1 cellular context compared by ENCODE assay signal in the genomic region with DNA sequence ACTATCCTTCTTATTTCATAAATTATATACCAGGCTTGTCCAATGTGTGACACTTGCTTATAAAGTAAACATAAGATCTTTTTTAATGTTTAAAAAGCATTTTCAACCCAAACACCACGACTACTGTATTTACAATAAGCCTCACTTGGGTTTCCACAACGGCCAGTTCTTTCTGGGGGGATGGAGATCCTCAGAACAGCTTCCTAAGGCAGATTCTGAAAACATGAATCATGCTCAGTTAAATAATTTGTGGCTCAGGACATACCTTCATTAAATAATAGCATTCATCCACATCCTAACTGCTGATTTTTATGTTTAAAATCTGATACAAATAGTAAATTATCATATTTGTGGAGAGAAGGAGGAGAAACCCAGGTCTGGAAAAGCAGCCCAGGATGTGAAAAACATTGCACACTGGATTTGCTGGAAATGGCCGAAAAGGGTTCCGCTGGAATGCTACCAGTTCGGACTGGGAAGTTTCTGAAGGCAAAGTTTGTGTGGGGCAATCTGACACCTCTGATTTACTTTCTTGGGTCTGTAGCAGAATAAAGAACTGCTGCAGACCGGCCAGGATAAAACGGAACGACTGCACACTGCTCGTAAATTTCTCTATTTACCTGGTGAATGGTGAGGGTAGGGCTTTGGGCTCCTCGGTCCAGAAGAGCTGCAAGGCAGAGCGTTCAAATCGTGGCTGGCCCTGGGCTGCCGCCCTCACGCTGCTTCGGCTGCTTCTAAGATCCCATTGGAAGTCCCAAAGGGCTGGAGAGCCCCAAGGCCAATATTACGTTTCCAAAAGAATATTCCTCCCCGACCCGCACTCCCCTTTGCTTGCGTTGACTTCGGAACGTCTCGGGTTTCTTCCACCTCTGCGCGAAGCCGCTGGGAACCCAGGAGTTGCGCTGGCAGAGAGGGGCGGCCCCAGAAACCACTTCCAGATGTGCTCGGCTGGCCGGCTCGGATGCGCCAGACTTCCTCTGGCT.
TF ChIP-seq lines count a peak whose summit lies in the region.

A gene with protein sequence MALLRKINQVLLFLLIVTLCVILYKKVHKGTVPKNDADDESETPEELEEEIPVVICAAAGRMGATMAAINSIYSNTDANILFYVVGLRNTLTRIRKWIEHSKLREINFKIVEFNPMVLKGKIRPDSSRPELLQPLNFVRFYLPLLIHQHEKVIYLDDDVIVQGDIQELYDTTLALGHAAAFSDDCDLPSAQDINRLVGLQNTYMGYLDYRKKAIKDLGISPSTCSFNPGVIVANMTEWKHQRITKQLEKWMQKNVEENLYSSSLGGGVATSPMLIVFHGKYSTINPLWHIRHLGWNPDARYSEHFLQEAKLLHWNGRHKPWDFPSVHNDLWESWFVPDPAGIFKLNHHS (minus strand): TSS at position 910 of the 980 bp plus-strand sequence. CDS start 30,539 bp downstream, outside the sequence.

TF ChIP-seq in HEK293, 187 proteins besides CTCF, POLR2A, EP300 and RAD21 (continued from another document and continues in another):
- TF ChIP-seq, protein P1, sequence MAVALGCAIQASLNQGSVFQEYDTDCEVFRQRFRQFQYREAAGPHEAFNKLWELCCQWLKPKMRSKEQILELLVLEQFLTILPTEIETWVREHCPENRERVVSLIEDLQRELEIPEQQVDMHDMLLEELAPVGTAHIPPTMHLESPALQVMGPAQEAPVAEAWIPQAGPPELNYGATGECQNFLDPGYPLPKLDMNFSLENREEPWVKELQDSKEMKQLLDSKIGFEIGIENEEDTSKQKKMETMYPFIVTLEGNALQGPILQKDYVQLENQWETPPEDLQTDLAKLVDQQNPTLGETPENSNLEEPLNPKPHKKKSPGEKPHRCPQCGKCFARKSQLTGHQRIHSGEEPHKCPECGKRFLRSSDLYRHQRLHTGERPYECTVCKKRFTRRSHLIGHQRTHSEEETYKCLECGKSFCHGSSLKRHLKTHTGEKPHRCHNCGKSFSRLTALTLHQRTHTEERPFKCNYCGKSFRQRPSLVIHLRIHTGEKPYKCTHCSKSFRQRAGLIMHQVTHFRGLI (tag by site-specific recombination; IDR thresholded peaks at IDR 0.05): peak; percentile 41; the same call in 1 of the 2 replicates
- no peak for TF ChIP-seq ZNF48 (tag by site-specific recombination; IDR thresholded peaks at IDR 0.05)
- TF ChIP-seq, protein P2, sequence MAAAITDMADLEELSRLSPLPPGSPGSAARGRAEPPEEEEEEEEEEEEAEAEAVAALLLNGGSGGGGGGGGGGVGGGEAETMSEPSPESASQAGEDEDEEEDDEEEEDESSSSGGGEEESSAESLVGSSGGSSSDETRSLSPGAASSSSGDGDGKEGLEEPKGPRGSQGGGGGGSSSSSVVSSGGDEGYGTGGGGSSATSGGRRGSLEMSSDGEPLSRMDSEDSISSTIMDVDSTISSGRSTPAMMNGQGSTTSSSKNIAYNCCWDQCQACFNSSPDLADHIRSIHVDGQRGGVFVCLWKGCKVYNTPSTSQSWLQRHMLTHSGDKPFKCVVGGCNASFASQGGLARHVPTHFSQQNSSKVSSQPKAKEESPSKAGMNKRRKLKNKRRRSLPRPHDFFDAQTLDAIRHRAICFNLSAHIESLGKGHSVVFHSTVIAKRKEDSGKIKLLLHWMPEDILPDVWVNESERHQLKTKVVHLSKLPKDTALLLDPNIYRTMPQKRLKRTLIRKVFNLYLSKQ (tag by site-specific recombination; IDR thresholded peaks at IDR 0.05; ENCODE audit: borderline replicate concordance): no peak
- TF ChIP-seq, protein P3, sequence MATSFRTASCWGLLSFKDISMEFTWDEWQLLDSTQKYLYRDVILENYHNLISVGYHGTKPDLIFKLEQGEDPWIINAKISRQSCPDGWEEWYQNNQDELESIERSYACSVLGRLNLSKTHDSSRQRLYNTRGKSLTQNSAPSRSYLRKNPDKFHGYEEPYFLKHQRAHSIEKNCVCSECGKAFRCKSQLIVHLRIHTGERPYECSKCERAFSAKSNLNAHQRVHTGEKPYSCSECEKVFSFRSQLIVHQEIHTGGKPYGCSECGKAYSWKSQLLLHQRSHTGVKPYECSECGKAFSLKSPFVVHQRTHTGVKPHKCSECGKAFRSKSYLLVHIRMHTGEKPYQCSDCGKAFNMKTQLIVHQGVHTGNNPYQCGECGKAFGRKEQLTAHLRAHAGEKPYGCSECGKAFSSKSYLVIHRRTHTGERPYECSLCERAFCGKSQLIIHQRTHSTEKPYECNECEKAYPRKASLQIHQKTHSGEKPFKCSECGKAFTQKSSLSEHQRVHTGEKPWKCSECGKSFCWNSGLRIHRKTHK (tag by site-specific recombination; IDR thresholded peaks at IDR 0.05): no peak
- TF ChIP-seq ZNF629 (tag by site-specific recombination; IDR thresholded peaks at IDR 0.05): no peak
- 0 out of 2 replicates have a peak, but pooled peaks have one; percentile 21 for TF ChIP-seq HOXC10 (CRISPR knock-in tag; IDR thresholded peaks at IDR 0.05)
- TF ChIP-seq SP2 (tag by site-specific recombination; IDR thresholded peaks at IDR 0.05): peak; percentile 41
- no peak for TF ChIP-seq ZNF302 (tag by site-specific recombination; IDR thresholded peaks at IDR 0.05; ENCODE audit: low read depth)
- TF ChIP-seq, protein P4, sequence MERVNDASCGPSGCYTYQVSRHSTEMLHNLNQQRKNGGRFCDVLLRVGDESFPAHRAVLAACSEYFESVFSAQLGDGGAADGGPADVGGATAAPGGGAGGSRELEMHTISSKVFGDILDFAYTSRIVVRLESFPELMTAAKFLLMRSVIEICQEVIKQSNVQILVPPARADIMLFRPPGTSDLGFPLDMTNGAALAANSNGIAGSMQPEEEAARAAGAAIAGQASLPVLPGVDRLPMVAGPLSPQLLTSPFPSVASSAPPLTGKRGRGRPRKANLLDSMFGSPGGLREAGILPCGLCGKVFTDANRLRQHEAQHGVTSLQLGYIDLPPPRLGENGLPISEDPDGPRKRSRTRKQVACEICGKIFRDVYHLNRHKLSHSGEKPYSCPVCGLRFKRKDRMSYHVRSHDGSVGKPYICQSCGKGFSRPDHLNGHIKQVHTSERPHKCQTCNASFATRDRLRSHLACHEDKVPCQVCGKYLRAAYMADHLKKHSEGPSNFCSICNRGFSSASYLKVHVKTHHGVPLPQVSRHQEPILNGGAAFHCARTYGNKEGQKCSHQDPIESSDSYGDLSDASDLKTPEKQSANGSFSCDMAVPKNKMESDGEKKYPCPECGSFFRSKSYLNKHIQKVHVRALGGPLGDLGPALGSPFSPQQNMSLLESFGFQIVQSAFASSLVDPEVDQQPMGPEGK (tag by site-specific recombination; IDR thresholded peaks at IDR 0.05): peak; percentile 72
- TF ChIP-seq ZFP3 (tag by site-specific recombination; IDR thresholded peaks at IDR 0.05; ENCODE audit: low read depth): no peak
- no peak for TF ChIP-seq ZNF324 (tag by site-specific recombination; IDR thresholded peaks at IDR 0.05)
- no peak for TF ChIP-seq ZNF837 (tag by site-specific recombination; IDR thresholded peaks at IDR 0.05)
- no peak for TF ChIP-seq ZNF558 (tag by site-specific recombination; IDR thresholded peaks at IDR 0.05)
- TF ChIP-seq ZXDB (tag by site-specific recombination; IDR thresholded peaks at IDR 0.05): no peak
- TF ChIP-seq ZNF560 (tag by site-specific recombination; IDR thresholded peaks at IDR 0.05; ENCODE audit: borderline replicate concordance): no peak
- TF ChIP-seq, protein P5, sequence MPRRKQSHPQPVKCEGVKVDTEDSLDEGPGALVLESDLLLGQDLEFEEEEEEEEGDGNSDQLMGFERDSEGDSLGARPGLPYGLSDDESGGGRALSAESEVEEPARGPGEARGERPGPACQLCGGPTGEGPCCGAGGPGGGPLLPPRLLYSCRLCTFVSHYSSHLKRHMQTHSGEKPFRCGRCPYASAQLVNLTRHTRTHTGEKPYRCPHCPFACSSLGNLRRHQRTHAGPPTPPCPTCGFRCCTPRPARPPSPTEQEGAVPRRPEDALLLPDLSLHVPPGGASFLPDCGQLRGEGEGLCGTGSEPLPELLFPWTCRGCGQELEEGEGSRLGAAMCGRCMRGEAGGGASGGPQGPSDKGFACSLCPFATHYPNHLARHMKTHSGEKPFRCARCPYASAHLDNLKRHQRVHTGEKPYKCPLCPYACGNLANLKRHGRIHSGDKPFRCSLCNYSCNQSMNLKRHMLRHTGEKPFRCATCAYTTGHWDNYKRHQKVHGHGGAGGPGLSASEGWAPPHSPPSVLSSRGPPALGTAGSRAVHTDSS (tag by site-specific recombination; IDR thresholded peaks at IDR 0.05): no peak
- TF ChIP-seq, protein P6, sequence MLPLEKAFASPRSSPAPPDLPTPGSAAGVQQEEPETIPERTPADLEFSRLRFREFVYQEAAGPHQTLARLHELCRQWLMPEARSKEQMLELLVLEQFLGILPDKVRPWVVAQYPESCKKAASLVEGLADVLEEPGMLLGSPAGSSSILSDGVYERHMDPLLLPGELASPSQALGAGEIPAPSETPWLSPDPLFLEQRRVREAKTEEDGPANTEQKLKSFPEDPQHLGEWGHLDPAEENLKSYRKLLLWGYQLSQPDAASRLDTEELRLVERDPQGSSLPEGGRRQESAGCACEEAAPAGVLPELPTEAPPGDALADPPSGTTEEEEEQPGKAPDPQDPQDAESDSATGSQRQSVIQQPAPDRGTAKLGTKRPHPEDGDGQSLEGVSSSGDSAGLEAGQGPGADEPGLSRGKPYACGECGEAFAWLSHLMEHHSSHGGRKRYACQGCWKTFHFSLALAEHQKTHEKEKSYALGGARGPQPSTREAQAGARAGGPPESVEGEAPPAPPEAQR (tag by site-specific recombination; IDR thresholded peaks at IDR 0.05): no peak
- TF ChIP-seq ZNF530 (tag by site-specific recombination; IDR thresholded peaks at IDR 0.05; ENCODE audit: low read depth): no peak
- peak; percentile 90 for TF ChIP-seq ZNF341 (tag by site-specific recombination; IDR thresholded peaks at IDR 0.05; ENCODE audit: low read depth)
- no peak for TF ChIP-seq ZNF585B (tag by site-specific recombination; IDR thresholded peaks at IDR 0.05)
- no peak for TF ChIP-seq ZNF664 (tag by site-specific recombination; IDR thresholded peaks at IDR 0.05)
- TF ChIP-seq ZNF354C (tag by site-specific recombination; IDR thresholded peaks at IDR 0.05; ENCODE audit: borderline replicate concordance, low read depth): no peak
- TF ChIP-seq, protein P7, sequence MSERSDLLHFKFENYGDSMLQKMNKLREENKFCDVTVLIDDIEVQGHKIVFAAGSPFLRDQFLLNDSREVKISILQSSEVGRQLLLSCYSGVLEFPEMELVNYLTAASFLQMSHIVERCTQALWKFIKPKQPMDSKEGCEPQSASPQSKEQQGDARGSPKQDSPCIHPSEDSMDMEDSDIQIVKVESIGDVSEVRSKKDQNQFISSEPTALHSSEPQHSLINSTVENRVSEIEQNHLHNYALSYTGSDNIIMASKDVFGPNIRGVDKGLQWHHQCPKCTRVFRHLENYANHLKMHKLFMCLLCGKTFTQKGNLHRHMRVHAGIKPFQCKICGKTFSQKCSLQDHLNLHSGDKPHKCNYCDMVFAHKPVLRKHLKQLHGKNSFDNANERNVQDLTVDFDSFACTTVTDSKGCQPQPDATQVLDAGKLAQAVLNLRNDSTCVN (tag by site-specific recombination; optimal IDR thresholded peaks at IDR 0.05): peak; percentile 21
- TF ChIP-seq ZNF202 (tag by site-specific recombination; IDR thresholded peaks at IDR 0.05; ENCODE audit: borderline replicate concordance): no peak
- no peak for TF ChIP-seq ZNF16 (tag by site-specific recombination; IDR thresholded peaks at IDR 0.05; ENCODE audit: low read depth)
- no peak for TF ChIP-seq ZNF623 (tag by site-specific recombination; IDR thresholded peaks at IDR 0.05)
- TF ChIP-seq, protein P8, sequence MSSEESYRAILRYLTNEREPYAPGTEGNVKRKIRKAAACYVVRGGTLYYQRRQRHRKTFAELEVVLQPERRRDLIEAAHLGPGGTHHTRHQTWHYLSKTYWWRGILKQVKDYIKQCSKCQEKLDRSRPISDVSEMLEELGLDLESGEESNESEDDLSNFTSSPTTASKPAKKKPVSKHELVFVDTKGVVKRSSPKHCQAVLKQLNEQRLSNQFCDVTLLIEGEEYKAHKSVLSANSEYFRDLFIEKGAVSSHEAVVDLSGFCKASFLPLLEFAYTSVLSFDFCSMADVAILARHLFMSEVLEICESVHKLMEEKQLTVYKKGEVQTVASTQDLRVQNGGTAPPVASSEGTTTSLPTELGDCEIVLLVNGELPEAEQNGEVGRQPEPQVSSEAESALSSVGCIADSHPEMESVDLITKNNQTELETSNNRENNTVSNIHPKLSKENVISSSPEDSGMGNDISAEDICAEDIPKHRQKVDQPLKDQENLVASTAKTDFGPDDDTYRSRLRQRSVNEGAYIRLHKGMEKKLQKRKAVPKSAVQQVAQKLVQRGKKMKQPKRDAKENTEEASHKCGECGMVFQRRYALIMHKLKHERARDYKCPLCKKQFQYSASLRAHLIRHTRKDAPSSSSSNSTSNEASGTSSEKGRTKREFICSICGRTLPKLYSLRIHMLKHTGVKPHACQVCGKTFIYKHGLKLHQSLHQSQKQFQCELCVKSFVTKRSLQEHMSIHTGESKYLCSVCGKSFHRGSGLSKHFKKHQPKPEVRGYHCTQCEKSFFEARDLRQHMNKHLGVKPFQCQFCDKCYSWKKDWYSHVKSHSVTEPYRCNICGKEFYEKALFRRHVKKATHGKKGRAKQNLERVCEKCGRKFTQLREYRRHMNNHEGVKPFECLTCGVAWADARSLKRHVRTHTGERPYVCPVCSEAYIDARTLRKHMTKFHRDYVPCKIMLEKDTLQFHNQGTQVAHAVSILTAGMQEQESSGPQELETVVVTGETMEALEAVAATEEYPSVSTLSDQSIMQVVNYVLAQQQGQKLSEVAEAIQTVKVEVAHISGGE (tag by site-specific recombination; conservative IDR thresholded peaks at IDR 0.05; ENCODE audit: low read depth): no peak
- no peak for TF ChIP-seq ZNF175 (tag by site-specific recombination; IDR thresholded peaks at IDR 0.05)
- 0 out of 2 replicates have a peak, but pooled peaks have one; percentile 17 for TF ChIP-seq ZEB2 (tag by site-specific recombination; IDR thresholded peaks at IDR 0.05)
- TF ChIP-seq ZNF132 (tag by site-specific recombination; IDR thresholded peaks at IDR 0.05; ENCODE audit: borderline replicate concordance): no peak
- TF ChIP-seq, protein P9, sequence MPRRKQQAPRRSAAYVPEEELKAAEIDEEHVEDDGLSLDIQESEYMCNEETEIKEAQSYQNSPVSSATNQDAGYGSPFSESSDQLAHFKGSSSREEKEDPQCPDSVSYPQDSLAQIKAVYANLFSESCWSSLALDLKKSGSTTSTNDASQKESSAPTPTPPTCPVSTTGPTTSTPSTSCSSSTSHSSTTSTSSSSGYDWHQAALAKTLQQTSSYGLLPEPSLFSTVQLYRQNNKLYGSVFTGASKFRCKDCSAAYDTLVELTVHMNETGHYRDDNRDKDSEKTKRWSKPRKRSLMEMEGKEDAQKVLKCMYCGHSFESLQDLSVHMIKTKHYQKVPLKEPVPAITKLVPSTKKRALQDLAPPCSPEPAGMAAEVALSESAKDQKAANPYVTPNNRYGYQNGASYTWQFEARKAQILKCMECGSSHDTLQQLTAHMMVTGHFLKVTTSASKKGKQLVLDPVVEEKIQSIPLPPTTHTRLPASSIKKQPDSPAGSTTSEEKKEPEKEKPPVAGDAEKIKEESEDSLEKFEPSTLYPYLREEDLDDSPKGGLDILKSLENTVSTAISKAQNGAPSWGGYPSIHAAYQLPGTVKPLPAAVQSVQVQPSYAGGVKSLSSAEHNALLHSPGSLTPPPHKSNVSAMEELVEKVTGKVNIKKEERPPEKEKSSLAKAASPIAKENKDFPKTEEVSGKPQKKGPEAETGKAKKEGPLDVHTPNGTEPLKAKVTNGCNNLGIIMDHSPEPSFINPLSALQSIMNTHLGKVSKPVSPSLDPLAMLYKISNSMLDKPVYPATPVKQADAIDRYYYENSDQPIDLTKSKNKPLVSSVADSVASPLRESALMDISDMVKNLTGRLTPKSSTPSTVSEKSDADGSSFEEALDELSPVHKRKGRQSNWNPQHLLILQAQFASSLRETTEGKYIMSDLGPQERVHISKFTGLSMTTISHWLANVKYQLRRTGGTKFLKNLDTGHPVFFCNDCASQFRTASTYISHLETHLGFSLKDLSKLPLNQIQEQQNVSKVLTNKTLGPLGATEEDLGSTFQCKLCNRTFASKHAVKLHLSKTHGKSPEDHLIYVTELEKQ (tag by site-specific recombination; IDR thresholded peaks at IDR 0.05; ENCODE audit: borderline replicate concordance): no peak
- TF ChIP-seq ZFP37 (tag by site-specific recombination; IDR thresholded peaks at IDR 0.05): no peak
- TF ChIP-seq BCL11A (tag by site-specific recombination; IDR thresholded peaks at IDR 0.05; ENCODE audit: low read depth): no peak
